Comparison of ENCODE assay signal across 29 cellular contexts in the genomic region with DNA sequence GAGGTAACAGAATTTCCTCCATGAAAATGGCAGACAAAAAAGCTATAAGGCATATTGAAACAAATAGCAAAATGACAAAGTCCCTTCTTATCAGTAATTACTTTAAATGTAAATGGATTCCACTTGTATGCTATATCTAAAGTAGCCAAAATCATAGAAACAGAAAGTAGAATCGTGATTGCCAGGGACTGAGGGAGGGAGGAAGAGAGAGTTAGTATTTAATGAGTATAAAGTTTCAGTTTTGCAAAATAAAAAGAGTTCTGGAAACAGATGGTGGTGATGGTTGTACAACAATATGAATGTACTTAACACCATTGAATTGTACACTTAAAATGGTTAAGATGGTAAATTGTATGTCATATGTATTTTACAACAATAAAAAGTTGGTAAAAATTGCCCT.
"Had no signal": no experiment of that assay in that cellular context is flagged by ENCODE, and none has a peak within 500 bp of the region (broad histone marks: within the 10 kb centered on the region; RNA-seq: fewer than 3 reads in every experiment).

No MANE protein-coding gene starts in this region.

- DNase-seq: activated effector memory CD4-positive, alpha-beta T cell treated with anti-CD3 and anti-CD28 coated beads, Interleukin-2, amount 50 U/mL, for 16 hours; activated effector memory CD4-positive, alpha-beta T cell treated with Interleukin-2 at 50 U/mL for 16 hours; activated gamma-delta T cell; activated gamma-delta T cell treated with Interleukin-2 at 50 U/mL for 16 hours; activated naive CD4-positive, alpha-beta T cell; activated naive CD4-positive, alpha-beta T cell treated with anti-CD3 and anti-CD28 coated beads for 36 hours; activated naive CD4-positive, alpha-beta T cell treated with anti-CD3 and anti-CD28 coated beads, Interleukin-2, amount 10 ng/mL, durations not matched to agents 7 days and 5 days; activated naive CD4-positive, alpha-beta T cell treated with anti-CD3 and anti-CD28 coated beads, Interleukin-2, amount 50 U/mL, for 16 hours; activated naive CD4-positive, alpha-beta T cell treated with Interleukin-2 at 50 U/mL for 16 hours; activated naive CD8-positive, alpha-beta T cell treated with anti-CD3 and anti-CD28 coated beads for 36 hours; activated naive CD8-positive, alpha-beta T cell treated with anti-CD3 and anti-CD28 coated beads, Interleukin-2, amount 10 ng/mL, durations not matched to agents 7 days and 5 days; activated naive CD8-positive, alpha-beta T cell treated with anti-CD3 and anti-CD28 coated beads, Interleukin-2, amount 50 U/mL, for 24 hours; activated T-cell treated with anti-CD3 and anti-CD28 coated beads, Interleukin-2, amount 50 U/mL, for 4 hours; activated T-cell treated with anti-CD3 and anti-CD28 coated beads, Interleukin-2, amount 50 U/mL, for 48 hours; activated T-cell treated with anti-CD3 and anti-CD28 coated beads, Interleukin-2, amount 50 U/mL, for 72 hours; adrenal gland; amniotic stem cell; amygdala; anterior cingulate cortex; aorta; body of pancreas; brain microvascular endothelial cell; caudate nucleus; central memory CD4-positive, alpha-beta T cell; cerebellar nuclear complex had no signal

- H3K36me3 ChIP-seq: adrenal gland, ascending aorta, brain microvascular endothelial cell, breast epithelium, cardiac muscle cell had no signal

- H3K27ac ChIP-seq: adrenal gland, ascending aorta, body of pancreas, brain microvascular endothelial cell, breast epithelium, cardiac muscle cell had no signal

- H3K27me3 ChIP-seq: adrenal gland, ascending aorta, body of pancreas, brain microvascular endothelial cell, breast epithelium, cardiac muscle cell had no signal

- H3K9me3 ChIP-seq: adrenal gland, ascending aorta, body of pancreas, breast epithelium had no signal

- ATAC-seq: activated naive CD8-positive, alpha-beta T cell treated with anti-CD3 and anti-CD28 coated beads, Interleukin-2, amount 50 U/mL, for 24 hours; activated T-cell treated with anti-CD3 and anti-CD28 coated beads, Interleukin-2, amount 50 U/mL, for 4 hours; activated T-cell treated with anti-CD3 and anti-CD28 coated beads, Interleukin-2, amount 50 U/mL, for 72 hours; activated T-helper 17 cell treated with anti-CD3 and anti-CD28 coated beads, Interleukin-2, amount 50 U/mL, for 72 hours; body of pancreas had no signal

- H3K4me3 ChIP-seq: adrenal gland, ascending aorta, body of pancreas, breast epithelium, cardiac muscle cell had no signal

- H3K4me1 ChIP-seq: adrenal gland, ascending aorta, body of pancreas, breast epithelium had no signal
